17 cellular contexts compared by ENCODE assay signal in the genomic region with DNA sequence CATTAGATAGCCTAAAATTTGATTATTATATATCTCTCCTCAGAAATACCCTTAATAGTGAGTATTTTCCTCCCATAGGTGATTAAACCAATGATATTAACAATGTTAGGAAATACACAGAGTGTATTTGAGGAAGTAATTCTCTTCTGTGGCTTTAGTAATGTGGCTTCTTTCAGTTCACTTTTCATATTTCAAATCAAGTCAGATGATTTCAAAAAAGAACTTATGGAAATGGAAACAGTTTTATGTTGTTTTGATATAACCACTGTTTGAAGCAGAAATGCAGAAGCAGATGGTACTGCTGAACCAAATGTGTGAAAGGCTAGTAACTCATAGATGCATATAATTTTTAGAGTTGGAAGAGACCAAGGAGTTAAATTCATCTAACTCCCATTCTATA. TPM values are rescaled to one million over a fixed set of nuclear protein-coding genes. Genes with fewer than 3 reads are reported as not detected.
A peak's percentile ranks its signal among the peaks of the same experiment; 100 is the strongest.
DNase-seq lines count a peak whose midpoint lies in the region; ATAC-seq, FAIRE-seq and TF ChIP-seq lines count a peak whose summit lies in the region.
"Had no signal": no experiment of that assay in that cellular context is flagged by ENCODE, and none has a peak within 500 bp of the region (broad histone marks: within the 10 kb centered on the region; RNA-seq: fewer than 3 reads in every experiment).

No MANE protein-coding gene starts in this region.

- H3K27me3 ChIP-seq in OCI-LY3 (ENCODE audit: low read depth, low read length) (no peaks in the 10 kb centered on the region), MM.1S (replicated peaks; ENCODE audit: insufficient read depth, low read length) (no peaks in the 10 kb centered on the region)
- H3K27me3 ChIP-seq: BE2C, ovary, SJSA1 had no signal

- 0 out of 2 replicates have a peak, but pooled peaks cover 9% of the 10 kb centered on the region for H3K9me3 ChIP-seq in OCI-LY3 (ENCODE audit: insufficient read depth, low read length)
- no peaks in the 10 kb centered on the region for H3K9me3 ChIP-seq in MM.1S (replicated peaks; ENCODE audit: insufficient read depth, low read length)
- H3K9me3 ChIP-seq: BE2C, SJSA1 had no signal

- ATAC-seq in GM21390 (IDR thresholded peaks at IDR 0.05; ENCODE audit: unreplicated experiment), result peak; percentile 70
- peak; percentile 50 for ATAC-seq in HG03280 (IDR thresholded peaks at IDR 0.05; ENCODE audit: unreplicated experiment)
- ATAC-seq: activated CD4-positive, alpha-beta T cell treated with anti-CD3 and anti-CD28 coated beads for 36 hours had no signal

- H3K9me2 ChIP-seq in MM.1S (replicated peaks; ENCODE audit: insufficient read depth, low read length), result no peaks in the 10 kb centered on the region

- H3K27ac ChIP-seq in OCI-LY3 (ENCODE audit: low read length) (peak overlapping the region; percentile 89), MM.1S (ENCODE audit: low read length) (no peak overlapping the region)
- H3K27ac ChIP-seq: epithelial cell of prostate, ovary, SJSA1 had no signal

- TF ChIP-seq POLR2A in GM12891 (IDR thresholded peaks at IDR 0.05; ENCODE audit: low read depth, low read length) (no peak), erythroblast (IDR thresholded peaks at IDR 0.05; ENCODE audit: low read length) (no peak)

- peak overlapping the region; percentile 43; the same call in 1 of the 2 replicates for H3K9ac ChIP-seq in OCI-LY3 (ENCODE audit: low read length)
- H3K9ac ChIP-seq in MM.1S (ENCODE audit: low read length), result no peak overlapping the region

- intact Hi-C loops in head of caudate nucleus (cut with DNase I), result no loop called here

- peak overlapping the region; percentile 50 for H3K4me3 ChIP-seq in OCI-LY3 (ENCODE audit: low read length)
- no peak overlapping the region for H3K4me3 ChIP-seq in MM.1S (ENCODE audit: low read length)
- H3K4me3 ChIP-seq: lung, ovary, SJSA1 had no signal

- H2AFZ ChIP-seq in OCI-LY3 (ENCODE audit: low read depth, low read length) (no peak overlapping the region), MM.1S (ENCODE audit: low read length) (no peak overlapping the region)

- H3K79me2 ChIP-seq in OCI-LY3 (ENCODE audit: low read length), result no peaks in the 10 kb centered on the region
- H3K79me2 ChIP-seq in MM.1S (ENCODE audit: low read length), result no peaks in the 10 kb centered on the region

- peak overlapping the region; percentile 61 for H3K4me2 ChIP-seq in OCI-LY3 (ENCODE audit: low read length)
- H3K4me2 ChIP-seq in MM.1S (ENCODE audit: low read depth, low read length), result no peak overlapping the region

- H4K20me1 ChIP-seq in OCI-LY3 (ENCODE audit: insufficient read depth, low read length), result no peaks in the 10 kb centered on the region
- H4K20me1 ChIP-seq in MM.1S (ENCODE audit: insufficient read depth, low read length), result no peaks in the 10 kb centered on the region

- TF ChIP-seq CTCF in OCI-LY3 (IDR thresholded peaks at IDR 0.05; ENCODE audit: low read depth, low read length) (no peak), MM.1S (IDR thresholded peaks at IDR 0.05; ENCODE audit: low read length) (no peak)

- peaks cover 81% of the 10 kb centered on the region for H3K4me1 ChIP-seq in OCI-LY3 (ENCODE audit: low read length)
- no peaks in the 10 kb centered on the region for H3K4me1 ChIP-seq in MM.1S (ENCODE audit: low read length)
- H3K4me1 ChIP-seq: BE2C, SJSA1 had no signal

- peak; percentile 76 for FAIRE-seq in GM12891 (lab: Jason Lieb, UNC)

- no peak for DNase-seq in GM12891 (ENCODE audit: insufficient read length, low spot score)
- no peak for DNase-seq in head of caudate nucleus
- DNase-seq in MM.1S, result no peak
- no peak for DNase-seq in erythroblast (lab: John Stamatoyannopoulos, UW)
- no peak for DNase-seq in SHP77 treated with DMSO at 0.1 percent for 48 hours (lab: John Stamatoyannopoulos, UW)
- DNase-seq: activated CD4-positive, alpha-beta T cell treated with anti-CD3 and anti-CD28 coated beads for 36 hours; BE2C; KG1; NCI-H226; ovary; stimulated activated CD4-positive, alpha-beta T cell treated with anti-CD3 and anti-CD28 coated beads, Interleukin-15, amount 100 ng/mL, for 24 hours had no signal

- H3K36me3 ChIP-seq in OCI-LY3 (replicated peaks; ENCODE audit: low read depth, low read length) (peaks cover 11% of the 10 kb centered on the region), MM.1S (replicated peaks; ENCODE audit: insufficient read depth, low read length) (no peaks in the 10 kb centered on the region)
- H3K36me3 ChIP-seq: BE2C, ovary, SJSA1 had no signal

- H3F3A ChIP-seq in MM.1S (ENCODE audit: insufficient read depth, low read length), result no peaks in the 10 kb centered on the region

TF ChIP-seq in GM12891, 5 proteins besides CTCF, POLR2A, EP300 and RAD21:
- no peak for TF ChIP-seq PAX5 (IDR thresholded peaks at IDR 0.05; ENCODE audit: insufficient read depth, low read length, severe bottlenecking)
- peak; percentile 1; the same call in 1 of the 2 replicates for TF ChIP-seq SPI1 (IDR thresholded peaks at IDR 0.05; ENCODE audit: low read depth, low read length)
TF ChIP-seq in GM12891: peak in this region for 1.

RNA-seq across cellular contexts. Expression of a gene that starts 1.8 kb away (rescaled TPM):
- polyA plus RNA-seq in GM12891 (2012; ENCODE audit: low read depth, missing spikeins), result not detected
- polyA plus RNA-seq: lung, ovary had no signal

RNA-seq across cellular contexts. Expression of a gene that starts 32.4 kb away (rescaled TPM):
- polyA plus RNA-seq in GM12891 (2012; ENCODE audit: low read depth, missing spikeins), result 6.7 TPM
